ENCODE assay signal across 16 cellular contexts in genomic region chr6:7697432-7697819, GRCh38. TPM values are rescaled to one million over a fixed set of nuclear protein-coding genes. Genes with fewer than 3 reads are reported as not detected.
DNase-seq lines count a peak whose midpoint lies in the region; ATAC-seq, FAIRE-seq and TF ChIP-seq lines count a peak whose summit lies in the region.
"Had no signal": no experiment of that assay in that cellular context is flagged by ENCODE, and none has a peak within 500 bp of the region (broad histone marks: within the 10 kb centered on the region; RNA-seq: fewer than 3 reads in every experiment).

No MANE protein-coding gene starts in this region.

- no peak for FAIRE-seq in H1 (lab: Jason Lieb, UNC)
- FAIRE-seq: endometrium had no signal

- no peak overlapping the region for H3K4ac ChIP-seq in H1 (replicated peaks; ENCODE audit: insufficient read length, low read depth, low read length)

- H2BK20ac ChIP-seq in H1 (ENCODE audit: low read length) = no peak overlapping the region

- peak overlapping the region; percentile 63 for H3K4me2 ChIP-seq in OCI-LY3 (ENCODE audit: low read length)
- H3K4me2 ChIP-seq in H1 (ENCODE audit: insufficient read depth in 1 of 2, low read depth in 2 of 2, low read length in 2 of 2) = no peak overlapping the region
- H3K4me2 ChIP-seq in skeletal muscle satellite cell (ENCODE audit: low read length) = peak overlapping the region; percentile 70

- no peak overlapping the region for H3K27ac ChIP-seq in OCI-LY3 (ENCODE audit: low read length)
- no peak overlapping the region for H3K27ac ChIP-seq in H1 (ENCODE audit: low read depth, low read length)
- H3K27ac ChIP-seq: left ventricle myocardium inferior had no signal

- no peak overlapping the region for H2BK12ac ChIP-seq in H1 (ENCODE audit: low read depth, low read length)

- H3K4me1 ChIP-seq in OCI-LY3 (ENCODE audit: low read length) (peaks cover 12% of the 10 kb centered on the region), H1 (replicated peaks in 1 of 4; ENCODE audit: control insufficient read depth in 3 of 4, insufficient read depth in 4 of 4, low read length in 3 of 4) (peaks cover 0 to 5% (median under 1%) of the 10 kb centered on the region in 4 experiments; a peak in 2 of 7 replicates), skeletal muscle satellite cell (ENCODE audit: control insufficient read depth, insufficient read depth, low read length) (peaks cover 22% of the 10 kb centered on the region)
- H3K4me1 ChIP-seq: left ventricle myocardium inferior had no signal

- H2BK120ac ChIP-seq in H1 (replicated peaks; ENCODE audit: low read depth, low read length) = no peak overlapping the region

- TF ChIP-seq CTCF in OCI-LY3 (IDR thresholded peaks at IDR 0.05; ENCODE audit: low read depth, low read length) = no peak
- TF ChIP-seq CTCF in H1 (IDR thresholded peaks at IDR 0.05; ENCODE audit: control extremely low read depth in 1 of 3, insufficient read depth in 1 of 3, low read depth in 1 of 3, low read length in 3 of 3) = no peak

- no peak overlapping the region for H4K8ac ChIP-seq in H1 (ENCODE audit: extremely low read depth, insufficient read depth, low read length)

- no peak overlapping the region for H3K23ac ChIP-seq in H1 (ENCODE audit: insufficient read length)

- H3K9me3 ChIP-seq in OCI-LY3 (ENCODE audit: insufficient read depth, low read length) = no peaks in the 10 kb centered on the region
- H3K9me3 ChIP-seq in H1 (ENCODE audit: insufficient read depth in 2 of 2, low read depth in 1 of 2, low read length in 1 of 2) = no peaks in the 10 kb centered on the region
- H3K9me3 ChIP-seq in skeletal muscle satellite cell (replicated peaks; ENCODE audit: low read length) = no peaks in the 10 kb centered on the region
- H3K9me3 ChIP-seq: left ventricle myocardium inferior had no signal

- peaks cover 9% of the 10 kb centered on the region for H3K4me1 Mint-ChIP-seq in activated CD4-positive, alpha-beta T cell treated with anti-CD3 and anti-CD28 coated beads, Interleukin-2, amount 10 ng/mL, durations not matched to agents 24 days and 14 days

- no peak overlapping the region for H3K56ac ChIP-seq in H1 (replicated peaks; ENCODE audit: insufficient read length, low read depth, low read length)

- H4K91ac ChIP-seq in H1 (replicated peaks; ENCODE audit: insufficient read length, low read length) = no peak overlapping the region

- H3K36me3 Mint-ChIP-seq in activated CD4-positive, alpha-beta T cell treated with anti-CD3 and anti-CD28 coated beads, Interleukin-2, amount 10 ng/mL, durations not matched to agents 24 days and 14 days (ENCODE audit: low read depth) = no peaks in the 10 kb centered on the region
- H3K36me3 Mint-ChIP-seq: brain had no signal

- no peaks in the 10 kb centered on the region for H3K79me1 ChIP-seq in H1 (ENCODE audit: low read depth, low read length)

- H2BK5ac ChIP-seq in H1 (ENCODE audit: low read depth, low read length) = no peak overlapping the region

- H2AFZ ChIP-seq in OCI-LY3 (ENCODE audit: low read depth, low read length) (peak overlapping the region; percentile 81; the same call in 1 of the 2 replicates), H1 (ENCODE audit: low read length) (peak overlapping the region; percentile 98; the same call in 1 of the 2 replicates)

- no peaks in the 10 kb centered on the region for H3K79me2 ChIP-seq in OCI-LY3 (ENCODE audit: low read length)
- no peaks in the 10 kb centered on the region for H3K79me2 ChIP-seq in H1 (ENCODE audit: control insufficient read depth in 1 of 2, insufficient read depth in 2 of 2, low read length in 2 of 2)

- 88% methylated on average over 4 of the region's 4 CpGs; no CpG with 5 or more reads in 1 of the 2 experiments for WGBS in H1 (ENCODE audit: extremely low coverage in 1 of 2, insufficient coverage in 1 of 2, insufficient read length in 1 of 2, insufficient replicate concordance in 2 of 2, low coverage in 1 of 2, low lambda C conversion rate in 2 of 2, missing lambda C conversion rate in 1 of 2), 2 experiments

- no peaks in the 10 kb centered on the region for H3K23me2 ChIP-seq in H1 (ENCODE audit: low read depth, low read length)

- no peak overlapping the region for H3K18ac ChIP-seq in H1 (ENCODE audit: extremely low read depth, low read length)

- no peak for TF ChIP-seq EP300 in H1 (IDR thresholded peaks at IDR 0.05; ENCODE audit: borderline replicate concordance in 1 of 2, low read depth in 2 of 2, low read length in 2 of 2)

- H3K4me3 ChIP-seq in OCI-LY3 (ENCODE audit: low read length) (peak overlapping the region; percentile 58; the same call in 1 of the 2 replicates), H1 (ENCODE audit: extremely low read depth in 1 of 4, insufficient read depth in 2 of 4, low read depth in 3 of 4, low read length in 4 of 4) (no peak overlapping the region), skeletal muscle satellite cell (ENCODE audit: low read length) (no peak overlapping the region)
- H3K4me3 ChIP-seq: left ventricle myocardium inferior had no signal

- POLR2A ChIA-PET in H1 (lab: Charles Lee; ENCODE audit: partially characterized antibody) = no interaction called here

- H4K20me1 ChIP-seq in OCI-LY3 (ENCODE audit: insufficient read depth, low read length) (no peaks in the 10 kb centered on the region), H1 (replicated peaks in 1 of 2; ENCODE audit: control insufficient read depth in 1 of 2, insufficient read depth in 2 of 2, low read length in 2 of 2) (no peaks in the 10 kb centered on the region)

- H3K9ac ChIP-seq in OCI-LY3 (ENCODE audit: low read length) = no peak overlapping the region
- H3K9ac ChIP-seq in H1 (replicated peaks in 1 of 4; ENCODE audit: extremely low read depth in 1 of 4, low read depth in 3 of 4, low read length in 3 of 4) = no peak overlapping the region
- peak overlapping the region; percentile 71 for H3K9ac ChIP-seq in skeletal muscle satellite cell (ENCODE audit: low read depth, low read length)

- no peak for TF ChIP-seq POLR2A in H1 (IDR thresholded peaks at IDR 0.05; ENCODE audit: control extremely low read depth in 1 of 2, low read depth in 2 of 2, low read length in 2 of 2)

- no peaks in the 10 kb centered on the region for H3K9me3 Mint-ChIP-seq in activated CD4-positive, alpha-beta T cell treated with anti-CD3 and anti-CD28 coated beads, Interleukin-2, amount 10 ng/mL, durations not matched to agents 24 days and 14 days
- H3K9me3 Mint-ChIP-seq: IgD-negative memory B cell had no signal

- no peaks in the 10 kb centered on the region for H3K27me3 Mint-ChIP-seq in activated CD4-positive, alpha-beta T cell treated with anti-CD3 and anti-CD28 coated beads, Interleukin-2, amount 10 ng/mL, durations not matched to agents 24 days and 14 days

- no peak overlapping the region for H3K14ac ChIP-seq in H1 (ENCODE audit: insufficient read length)

- no peaks in the 10 kb centered on the region for H3K36me3 ChIP-seq in OCI-LY3 (replicated peaks; ENCODE audit: low read depth, low read length)
- no peaks in the 10 kb centered on the region for H3K36me3 ChIP-seq in H1 (ENCODE audit: control insufficient read depth in 2 of 4, insufficient read depth in 4 of 4, low read length in 3 of 4)
- no peaks in the 10 kb centered on the region for H3K36me3 ChIP-seq in skeletal muscle satellite cell (ENCODE audit: insufficient read depth, low read length)
- H3K36me3 ChIP-seq: left ventricle myocardium inferior had no signal

- H4K5ac ChIP-seq in H1 (ENCODE audit: insufficient read length, low read depth, low read length) = no peak overlapping the region

- H3K4me3 Mint-ChIP-seq in activated CD4-positive, alpha-beta T cell treated with anti-CD3 and anti-CD28 coated beads, Interleukin-2, amount 10 ng/mL, durations not matched to agents 24 days and 14 days = peak overlapping the region; percentile 8
- H3K4me3 Mint-ChIP-seq: brain, IgD-negative memory B cell had no signal

- CTCF ChIA-PET in H1 (lab: Charles Lee; ENCODE audit: partially characterized antibody) = interaction anchor here (0.6 to 0.8 kb wide), 2 partner anchors 114 to 315 kb away, joined by 3 read pairs; no protein-coding TSS in a partner anchor

- no peak overlapping the region for H2AK5ac ChIP-seq in H1 (ENCODE audit: low read depth, low read length)

- no peak for DNase-seq in activated CD4-positive, alpha-beta T cell treated with anti-CD3 and anti-CD28 coated beads, Interleukin-2, amount 10 ng/mL, durations not matched to agents 24 days and 14 days
- no peak for DNase-seq in activated CD4-positive, alpha-beta T cell treated with anti-CD3 and anti-CD28 coated beads for 4 hours
- no peak for DNase-seq in H1 (ENCODE audit: low read depth in 1 of 2, low spot score in 2 of 2)
- no peak for DNase-seq in NCI-H345 treated with DMSO at 0.1 percent for 48 hours (lab: John Stamatoyannopoulos, UW; ENCODE audit: unreplicated experiment)
- no peak for DNase-seq in NCI-H2029 (lab: John Stamatoyannopoulos, UW)
- DNase-seq: DMS 273 treated with DMSO at 0.1 percent for 48 hours, hippocampal formation, left ventricle myocardium inferior, NCI-H146, NCI-H526 had no signal

- H3K27ac Mint-ChIP-seq in activated CD4-positive, alpha-beta T cell treated with anti-CD3 and anti-CD28 coated beads, Interleukin-2, amount 10 ng/mL, durations not matched to agents 24 days and 14 days = peak overlapping the region; percentile 74
- H3K27ac Mint-ChIP-seq: brain had no signal

- TF ChIP-seq RAD21 in H1 (IDR thresholded peaks at IDR 0.05 in 1 of 2, conservative IDR thresholded peaks at IDR 0.05 in 1 of 2; ENCODE audit: low read depth in 2 of 2, low read length in 2 of 2) = no peak

- intact Hi-C loops in activated CD4-positive, alpha-beta T cell treated with anti-CD3 and anti-CD28 coated beads, Interleukin-2, amount 10 ng/mL, durations not matched to agents 24 days and 14 days (cut with micrococcal nuclease) = no loop called here

- ATAC-seq in GM19351 (IDR thresholded peaks at IDR 0.05; ENCODE audit: unreplicated experiment) = no peak

- H2BK15ac ChIP-seq in H1 (ENCODE audit: low read length) = no peak overlapping the region

- H3K27me3 ChIP-seq in OCI-LY3 (ENCODE audit: low read depth, low read length) = no peaks in the 10 kb centered on the region
- H3K27me3 ChIP-seq in H1 (replicated peaks in 1 of 4; ENCODE audit: control insufficient read depth in 3 of 4, extremely low read depth in 1 of 4, insufficient read depth in 3 of 4, low read length in 3 of 4) = no peaks in the 10 kb centered on the region
- H3K27me3 ChIP-seq in skeletal muscle satellite cell (ENCODE audit: control insufficient read depth, insufficient read depth, low read length) = no peaks in the 10 kb centered on the region

RNA-seq across cellular contexts. Expression of gene BMP6, which starts 28.5 kb away (rescaled TPM):
- 0.50 and 0.56 TPM in 2 replicates for total RNA-seq in activated CD4-positive, alpha-beta T cell treated with anti-CD3 and anti-CD28 coated beads, Interleukin-2, amount 10 ng/mL, durations not matched to agents 24 days and 14 days
- total RNA-seq in H1 (2021; fragmentation: NEBNext Ultra II Directional; extraction: Animal tissue kit (Norgen Biotek cat#: 25700)) = 1.8 and 2.1 TPM in 2 replicates
- 2.0 and 2.2 TPM in 2 replicates for polyA plus RNA-seq in H1 (2011; rRNA removed)
- polyA plus RNA-seq in H1 (2011; cell fraction: cytosol; rRNA removed) = 2.5 TPM
- polyA plus RNA-seq in H1 (2011; cell fraction: nucleus; rRNA removed) = 2.3 TPM
- polyA plus RNA-seq in H1 (2012, experiment 1 of 2) = 1.5 to 1.8 TPM (median 1.8 TPM) in 4 replicates
- polyA plus RNA-seq in H1 (2012, experiment 2 of 2) = 0.60 TPM
- 1.2 TPM for polyA plus RNA-seq in H1 (2013, experiment 1 of 2)
- 1.3 TPM for polyA plus RNA-seq in H1 (2013, experiment 2 of 2)
- 3.3 and 4.3 TPM in 2 replicates for polyA minus RNA-seq in H1 (2011; rRNA and poly(A)+ RNA removed)
- 3.7 TPM for polyA minus RNA-seq in H1 (2011; cell fraction: cytosol; rRNA and poly(A)+ RNA removed)
- 3.7 TPM for polyA minus RNA-seq in H1 (2011; cell fraction: nucleus; rRNA and poly(A)+ RNA removed)
- 5.3 and 8.7 TPM in 2 replicates for total RNA-seq in skeletal muscle satellite cell (2012; rRNA removed)

Comparison
In these comparisons a context has a peak if more than half of its experiments do, and no peak if none do; other contexts are left out.
1. H3K4me2 ChIP-seq: peak in OCI-LY3 (single experiment) and skeletal muscle satellite cell (single experiment); none in H1 (0 of 2).